1 cellular context compared by ENCODE assay signal in genomic region chr11:7927635-7928034, GRCh38.
TF ChIP-seq lines count a peak whose summit lies in the region.

No MANE protein-coding gene starts in this region.

TF ChIP-seq in IMR-90, 13 proteins besides CTCF, POLR2A, EP300 and RAD21:
- TF ChIP-seq CEBPB (IDR thresholded peaks at IDR 0.05; ENCODE audit: low read depth, low read length) (peak; percentile 81), MAZ (IDR thresholded peaks at IDR 0.05; ENCODE audit: borderline replicate concordance, low read depth, low read length) (no peak)
